ENCODE assay signal across 8 cellular contexts in the genomic region with DNA sequence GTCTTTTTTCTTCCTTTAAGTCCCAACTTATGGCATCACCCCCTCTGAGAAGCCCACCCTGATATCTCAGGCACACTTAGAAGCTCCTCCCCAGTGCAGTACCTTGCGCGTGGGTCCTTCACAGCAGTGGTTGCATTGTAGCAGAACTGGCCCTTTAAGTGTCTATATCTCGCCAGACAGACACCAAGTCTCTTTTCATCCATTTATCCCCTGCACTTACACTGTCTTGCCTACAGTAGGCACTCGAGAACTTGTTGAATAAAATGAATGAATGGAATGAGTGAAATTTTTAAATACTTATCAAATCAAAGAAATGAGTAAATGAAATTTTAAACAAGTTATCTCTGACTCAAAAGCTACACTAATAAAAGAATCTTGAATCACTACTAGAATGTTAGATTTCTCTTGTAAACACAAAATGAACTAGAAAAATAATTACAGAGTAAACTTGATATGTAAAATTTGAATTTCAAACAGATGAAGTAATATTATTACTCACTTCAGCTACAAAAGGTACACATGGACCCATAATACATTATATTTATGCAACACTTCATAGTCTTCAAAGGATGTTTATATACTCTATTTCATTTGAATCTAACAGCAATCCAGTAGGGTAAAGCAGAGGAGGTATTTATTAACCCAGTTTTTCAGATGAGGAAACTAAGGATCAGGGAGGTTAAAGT. TPM values are rescaled to one million over a fixed set of nuclear protein-coding genes. Genes with fewer than 3 reads are reported as not detected.
DNase-seq lines count a peak whose midpoint lies in the region; ATAC-seq and TF ChIP-seq lines count a peak whose summit lies in the region.

No MANE protein-coding gene starts in this region.

- H2AFZ ChIP-seq in SK-N-SH (ENCODE audit: low read depth) = no peak overlapping the region

- H3K79me2 ChIP-seq in SK-N-SH (ENCODE audit: insufficient read depth) = no peaks in the 10 kb centered on the region

- H3F3A ChIP-seq in SK-N-SH (replicated peaks; ENCODE audit: insufficient read depth) = peaks cover 3% of the 10 kb centered on the region

- H3K9me3 ChIP-seq in SK-N-SH = no peaks in the 10 kb centered on the region

- DNase-seq in AG09309 (ENCODE audit: low read depth) (peak; percentile 34), GM20000 (ENCODE audit: low spot score) (peak; percentile 54), SK-N-SH (no peak), iPS-NIHi7 (ENCODE audit: extremely low spot score) (peak; percentile 27), substantia nigra (lab: John Stamatoyannopoulos, UW) (no peak)
- DNase-seq in activated naive CD4-positive, alpha-beta T cell treated with anti-CD3 and anti-CD28 coated beads, Interleukin-2, amount 50 U/mL, for 16 hours = no peak

- no peak for TF ChIP-seq EP300 in SK-N-SH (IDR thresholded peaks at IDR 0.05; ENCODE audit: borderline replicate concordance in 1 of 2, low read depth in 1 of 2, low read length in 1 of 2)

- no peaks in the 10 kb centered on the region for H3K9me2 ChIP-seq in SK-N-SH

- H3K27ac ChIP-seq in SK-N-SH (ENCODE audit: low read depth in 2 of 2, low read length in 1 of 2) (no peak overlapping the region), substantia nigra (ENCODE audit: low read depth, low read length, poor library complexity, severe bottlenecking) (no peak overlapping the region)

- no peak overlapping the region for H3K4me2 ChIP-seq in SK-N-SH

- no peaks in the 10 kb centered on the region for H3K27me3 ChIP-seq in SK-N-SH (ENCODE audit: insufficient read depth)

- no peaks in the 10 kb centered on the region for H4K20me1 ChIP-seq in SK-N-SH (ENCODE audit: insufficient read depth)

- H3K9ac ChIP-seq in SK-N-SH = no peak overlapping the region

- no peaks in the 10 kb centered on the region for H3K36me3 ChIP-seq in SK-N-SH (replicated peaks in 1 of 2; ENCODE audit: control insufficient read depth in 1 of 2, insufficient read depth in 2 of 2, low read length in 1 of 2)

- no peaks in the 10 kb centered on the region for H3K4me1 ChIP-seq in SK-N-SH (ENCODE audit: control insufficient read depth in 1 of 2, insufficient read depth in 2 of 2, low read depth in 1 of 2, low read length in 1 of 2)

- peak; percentile 38 for TF ChIP-seq RAD21 in SK-N-SH (IDR thresholded peaks at IDR 0.05; ENCODE audit: low read length)

- CTCF ChIA-PET in SK-N-SH (lab: Yijun Ruan, JAX) = interaction anchor here (1.2 kb wide), 1 partner anchor 11 kb away, joined by 3 read pairs; no protein-coding TSS in a partner anchor

- H3K4me3 ChIP-seq in AG09309 (ENCODE audit: control insufficient read depth, low read depth, low read length) (no peak overlapping the region), SK-N-SH (ENCODE audit: low read depth in 2 of 2, low read length in 1 of 2) (no peak overlapping the region)

- WGBS in SK-N-SH (ENCODE audit: low lambda C conversion rate) = 48% methylated on average over 4 of the region's 4 CpGs

- ATAC-seq in GM19324 (IDR thresholded peaks at IDR 0.05; ENCODE audit: low FRiP score, unreplicated experiment) (no peak), HG02885 (IDR thresholded peaks at IDR 0.05; ENCODE audit: poor library complexity, unreplicated experiment) (no peak)

- POLR2A ChIA-PET in SK-N-SH (lab: Yijun Ruan, JAX) = no interaction called here

- TF ChIP-seq CTCF in AG09309 (IDR thresholded peaks at IDR 0.05; ENCODE audit: control insufficient read depth, insufficient read depth, low read depth, low read length, missing control alignments) (peak; percentile 68), GM20000 (IDR thresholded peaks at IDR 0.05; ENCODE audit: extremely low read depth, missing control alignments) (peak; percentile 31), SK-N-SH (IDR thresholded peaks at IDR 0.05) (peak; percentile 56)

TF ChIP-seq in SK-N-SH, 30 proteins besides CTCF, POLR2A, EP300 and RAD21:
- TF ChIP-seq SMC3 (IDR thresholded peaks at IDR 0.05; ENCODE audit: low read depth, low read length) (0 out of 2 replicates have a peak, but pooled peaks have one; percentile 10), YY1 (IDR thresholded peaks at IDR 0.05; ENCODE audit: low read depth) (no peak), RFX5 (IDR thresholded peaks at IDR 0.05; ENCODE audit: low read length) (no peak), POLR2AphosphoS5 (IDR thresholded peaks at IDR 0.05; ENCODE audit: low read depth, low read length) (no peak)
TF ChIP-seq in SK-N-SH: peak in this region for 1.

RNA-seq across cellular contexts. Expression of a gene that starts 54.7 kb away (rescaled TPM):
- 6.0 and 8.7 TPM in 2 replicates for polyA plus RNA-seq in SK-N-SH (2012; rRNA removed)
- polyA plus RNA-seq in SK-N-SH (2012; cell fraction: cytosol; rRNA removed) = 12.3 and 13.2 TPM in 2 replicates
- 3.1 and 7.9 TPM in 2 replicates for polyA plus RNA-seq in SK-N-SH (2012; cell fraction: nucleus; rRNA removed)

Comparison
In these comparisons a context has a peak if more than half of its experiments do, and no peak if none do; other contexts are left out.
1. DNase-seq: peak in AG09309 (single experiment), GM20000 (single experiment) and iPS-NIHi7 (single experiment); none in SK-N-SH (single experiment), activated naive CD4-positive, alpha-beta T cell treated with anti-CD3 and anti-CD28 coated beads, Interleukin-2, amount 50 U/mL, for 16 hours (single experiment) and substantia nigra (0 of 49).
2. Peak in every context shown above with its lines, with median percentiles within 50 percentile points of each other: CTCF ChIP-seq.